In the genomic region with DNA sequence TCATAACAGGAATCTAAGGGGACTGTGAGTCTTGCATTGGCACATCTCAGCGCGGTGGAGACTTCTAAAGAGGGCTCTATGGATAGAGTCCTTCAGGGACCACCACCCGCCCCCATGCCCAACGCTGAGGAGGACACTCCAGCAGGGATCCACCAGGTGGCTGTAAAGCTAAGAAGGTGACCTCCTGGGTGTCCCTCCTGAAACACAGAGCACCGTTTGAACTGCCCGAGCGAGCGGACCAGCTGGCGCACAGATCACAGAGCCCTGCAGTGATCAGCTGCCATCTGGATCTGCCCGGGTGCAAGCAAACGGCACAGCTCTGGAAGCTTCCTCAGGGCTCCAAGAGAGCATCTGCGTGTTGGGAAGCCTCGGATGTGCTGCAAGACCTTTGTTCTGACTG, we compare ENCODE assay signal across 10 cellular contexts. TPM values are rescaled to one million over a fixed set of nuclear protein-coding genes. Genes with fewer than 3 reads are reported as not detected.
A peak's percentile ranks its signal among the peaks of the same experiment; 100 is the strongest.
DNase-seq lines count a peak whose midpoint lies in the region; ATAC-seq, FAIRE-seq and TF ChIP-seq lines count a peak whose summit lies in the region.
"Had no signal": no experiment of that assay in that cellular context is flagged by ENCODE, and none has a peak within 500 bp of the region (broad histone marks: within the 10 kb centered on the region; RNA-seq: fewer than 3 reads in every experiment).

No MANE protein-coding gene starts in this region.

- no peak for DNase-seq in HepG2 (ENCODE audit: low spot score)
- DNase-seq in right lobe of liver, result no peak
- no peak for DNase-seq in mesenchymal stem cell
- no peak for DNase-seq in aorta
- DNase-seq in NCI-H187 treated with DMSO at 0.1 percent for 48 hours (lab: John Stamatoyannopoulos, UW), result no peak
- no peak for DNase-seq in activated T-cell treated with anti-CD3 and anti-CD28 coated beads for 4 hours
- DNase-seq in NCI-H2227 treated with DMSO at 0.1 percent for 48 hours (lab: John Stamatoyannopoulos, UW), result no peak
- DNase-seq: H9, NCI-H526 treated with DMSO at 0.1 percent for 48 hours had no signal

- intact Hi-C loops in HepG2 (cut with micrococcal nuclease; ENCODE audit: unreplicated experiment) (no loop called here), right lobe of liver (cut with DNase I) (no loop called here), aorta (cut with DNase I) (no loop called here)

- no peak overlapping the region for H3K4me3 Mint-ChIP-seq in brain
- H3K4me3 Mint-ChIP-seq: H9 had no signal

- peaks cover 66% of the 10 kb centered on the region for H3K4me1 Mint-ChIP-seq in brain

- TF ChIP-seq POLR2A in HepG2 (IDR thresholded peaks at IDR 0.05; ENCODE audit: insufficient read depth in 1 of 2, low read depth in 2 of 2, low read length in 2 of 2) (no peak), right lobe of liver (IDR thresholded peaks at IDR 0.05) (no peak)

- no peak for FAIRE-seq in HepG2 (lab: Jason Lieb, UNC)

- ATAC-seq in HepG2 (peak; percentile 84), right lobe of liver (no peak), aorta (ENCODE audit: low FRiP score) (peak; percentile 27)

- H2AFZ ChIP-seq in HepG2 (ENCODE audit: low read length) (no peak overlapping the region), mesenchymal stem cell (ENCODE audit: low read depth, low read length) (no peak overlapping the region)

- peak overlapping the region; percentile 32 for H2AK5ac ChIP-seq in mesenchymal stem cell (ENCODE audit: low read length, severe bottlenecking)

- H3K9ac ChIP-seq in HepG2 (ENCODE audit: insufficient read depth, low read depth, low read length) (no peak overlapping the region), mesenchymal stem cell (ENCODE audit: low read length) (peak overlapping the region; percentile 75)

- H3K4me2 ChIP-seq in HepG2 (ENCODE audit: low read depth, low read length) (no peak overlapping the region), mesenchymal stem cell (ENCODE audit: low read length, poor library complexity, severe bottlenecking) (no peak overlapping the region)

- H4K91ac ChIP-seq in mesenchymal stem cell (ENCODE audit: low read length), result peak overlapping the region; percentile 58

- TF ChIP-seq RAD21 in HepG2 (CRISPR knock-in tag; IDR thresholded peaks at IDR 0.05), result no peak

- H3K27ac Mint-ChIP-seq in brain, result peak overlapping the region in 3 of 5 experiments; percentile 14 to 92 (median 90)
- H3K27ac Mint-ChIP-seq: H9 had no signal

- no peaks in the 10 kb centered on the region for H4K20me1 ChIP-seq in HepG2 (ENCODE audit: insufficient read depth, low read length)

- H3K9me3 ChIP-seq in HepG2 (ENCODE audit: low read length) (no peaks in the 10 kb centered on the region), right lobe of liver (no peaks in the 10 kb centered on the region), mesenchymal stem cell (ENCODE audit: control insufficient read depth, low read length) (no peaks in the 10 kb centered on the region), aorta (ENCODE audit: control insufficient read depth, low read length) (no peaks in the 10 kb centered on the region)

- peak overlapping the region; percentile 74 for H2BK120ac ChIP-seq in mesenchymal stem cell (ENCODE audit: low read depth, low read length)

- no peaks in the 10 kb centered on the region for H3K79me1 ChIP-seq in mesenchymal stem cell (replicated peaks; ENCODE audit: low read length, poor library complexity, severe bottlenecking)

- peak overlapping the region; percentile 10 for H4K8ac ChIP-seq in mesenchymal stem cell (ENCODE audit: low read length)

- CTCF ChIA-PET in HepG2 (lab: Yijun Ruan, JAX; ENCODE audit: low intra/inter-chr PET ratio, low total read pairs), result no interaction called here

- H3K23ac ChIP-seq in mesenchymal stem cell (ENCODE audit: low read length in 2 of 2), result peak overlapping the region in 1 of 2 experiments; percentile 3

- H3K14ac ChIP-seq in mesenchymal stem cell (ENCODE audit: low read length in 2 of 2), result no peak overlapping the region

- H3K4ac ChIP-seq in mesenchymal stem cell (ENCODE audit: low read depth in 1 of 2, low read length in 2 of 2), result peak overlapping the region; percentile 88 to 96

- in situ Hi-C loops in HepG2 (cut with HindIII; ENCODE audit: extremely low pct_ligation_motif_present, low pct_unique_long_range_greater_than_20kb), result no loop called here

- peaks cover 10% of the 10 kb centered on the region; the same call in 1 of the 2 replicates for H3K4me1 ChIP-seq in HepG2 (ENCODE audit: insufficient read depth, low read length)
- no peaks in the 10 kb centered on the region for H3K4me1 ChIP-seq in right lobe of liver
- peaks cover 25% of the 10 kb centered on the region for H3K4me1 ChIP-seq in mesenchymal stem cell (ENCODE audit: control insufficient read depth, insufficient read depth, low read depth, low read length)
- H3K4me1 ChIP-seq in aorta (ENCODE audit: control insufficient read depth in 1 of 2, insufficient read depth in 2 of 2, low read length in 2 of 2), result peaks cover 0 to 2% of the 10 kb centered on the region in 2 donors

- H3K27ac ChIP-seq in HepG2 (ENCODE audit: extremely low read length, insufficient read depth, low read length), result no peak overlapping the region
- H3K27ac ChIP-seq in right lobe of liver, result peak overlapping the region in 1 of 3 donors; percentile 20
- H3K27ac ChIP-seq in mesenchymal stem cell (ENCODE audit: low read length, poor library complexity, severe bottlenecking), result peak overlapping the region; percentile 83
- H3K27ac ChIP-seq in aorta (ENCODE audit: low read depth in 1 of 2, low read length in 2 of 2), result peak overlapping the region in 1 of 2 donors; percentile 56

- POLR2A ChIA-PET in HepG2 (lab: Yijun Ruan, JAX), result no interaction called here

- peak overlapping the region; percentile 71 for H2BK5ac ChIP-seq in mesenchymal stem cell (ENCODE audit: low read depth, low read length, poor library complexity, severe bottlenecking)

- peaks cover 5% of the 10 kb centered on the region for H3K27me3 Mint-ChIP-seq in brain

- BruUV-seq in HepG2 (replicated peaks; lab: Mats Ljungman, UMichigan), result no TSS peak

- H3K18ac ChIP-seq in mesenchymal stem cell (ENCODE audit: low read depth in 1 of 2, low read length in 2 of 2), result peak overlapping the region; percentile 86 to 97

- H3K36me3 ChIP-seq in HepG2 (replicated peaks in 1 of 2; ENCODE audit: control insufficient read depth in 1 of 2, insufficient read depth in 2 of 2, low read length in 2 of 2), result no peaks in the 10 kb centered on the region
- no peaks in the 10 kb centered on the region for H3K36me3 ChIP-seq in right lobe of liver
- no peaks in the 10 kb centered on the region for H3K36me3 ChIP-seq in mesenchymal stem cell (ENCODE audit: control insufficient read depth in 1 of 2, insufficient read depth in 2 of 2, low read depth in 1 of 2, low read length in 2 of 2)
- no peaks in the 10 kb centered on the region for H3K36me3 ChIP-seq in aorta (ENCODE audit: control insufficient read depth in 1 of 2, insufficient read depth in 2 of 2, low read length in 1 of 2)

- TF ChIP-seq CTCF in HepG2 (CRISPR knock-in tag; IDR thresholded peaks at IDR 0.05) (peak; percentile 38), right lobe of liver (IDR thresholded peaks at IDR 0.05) (no peak), brain (conservative IDR thresholded peaks at IDR 0.05) (no peak)

- H3K9me3 Mint-ChIP-seq in brain, result peaks cover 0 to 3% (median 0%) of the 10 kb centered on the region in 5 experiments
- H3K9me3 Mint-ChIP-seq: H9 had no signal

- H3K4me3 ChIP-seq in HepG2 (replicated peaks in 1 of 3; ENCODE audit: insufficient read depth in 1 of 3, low read depth in 2 of 3, low read length in 3 of 3) (no peak overlapping the region), right lobe of liver (no peak overlapping the region), mesenchymal stem cell (ENCODE audit: insufficient read depth in 1 of 2, low read depth in 1 of 2, low read length in 2 of 2) (no peak overlapping the region), aorta (ENCODE audit: low read length in 2 of 2) (no peak overlapping the region)

- peak overlapping the region; percentile 85 for H2BK15ac ChIP-seq in mesenchymal stem cell (ENCODE audit: low read depth, poor library complexity, severe bottlenecking)

- 43% methylated on average over 8 of the region's 13 CpGs for WGBS in HepG2 (ENCODE audit: low lambda C conversion rate)
- 100% methylated on average over 2 of the region's 13 CpGs for WGBS in right lobe of liver (ENCODE audit: insufficient coverage, low coverage, low lambda C conversion rate, missing lambda C conversion rate)
- WGBS in mesenchymal stem cell, result 94% methylated on average over 11 of the region's 13 CpGs
- WGBS in aorta, 2 donors, result 87 to 91% methylated on average over 13 of the region's 13 CpGs

- peaks cover 2 to 13% of the 10 kb centered on the region in 2 experiments; a peak in 1 of 5 replicates for H3K27me3 ChIP-seq in HepG2 (ENCODE audit: control insufficient read depth in 1 of 2, insufficient read depth in 2 of 2, low read length in 2 of 2)
- H3K27me3 ChIP-seq in right lobe of liver, result no peaks in the 10 kb centered on the region
- H3K27me3 ChIP-seq in mesenchymal stem cell (ENCODE audit: control insufficient read depth in 1 of 2, insufficient read depth in 1 of 2, low read length in 2 of 2), result no peaks in the 10 kb centered on the region
- no peaks in the 10 kb centered on the region for H3K27me3 ChIP-seq in aorta (ENCODE audit: control insufficient read depth in 1 of 2, insufficient read depth in 2 of 2, low read length in 1 of 2)

- peak overlapping the region; percentile 97 to 99 for H2BK12ac ChIP-seq in mesenchymal stem cell (ENCODE audit: low read length in 2 of 2)

- TF ChIP-seq EP300 in HepG2 (IDR thresholded peaks at IDR 0.05; ENCODE audit: low read depth in 2 of 2, low read length in 2 of 2), result no peak
- no peak for TF ChIP-seq EP300 in HepG2 (CRISPR knock-in tag; IDR thresholded peaks at IDR 0.05; ENCODE audit: borderline replicate concordance)

- no peaks in the 10 kb centered on the region for H3K79me2 ChIP-seq in HepG2 (ENCODE audit: insufficient read depth, low read length)

- no peaks in the 10 kb centered on the region for H3K36me3 Mint-ChIP-seq in brain

RNA-seq across cellular contexts. Expression of gene LYST, which starts 51.3 kb away (rescaled TPM):
- total RNA-seq in HepG2 (2016; rRNA removed; fragmentation: Illumina TruSeq; extraction: Trizol), result 2.5 and 2.7 TPM in 2 replicates
- 2.5 and 2.8 TPM in 2 replicates for total RNA-seq in HepG2 (2016; cell fraction: cytosol; rRNA removed; fragmentation: Illumina TruSeq; extraction: Trizol; ENCODE audit: low read depth)
- total RNA-seq in HepG2 (2016; cell fraction: insoluble cytoplasmic fraction; rRNA removed; fragmentation: Illumina TruSeq; extraction: Trizol), result 2.8 and 3.0 TPM in 2 replicates
- total RNA-seq in HepG2 (2016; cell fraction: membrane; rRNA removed; fragmentation: Illumina TruSeq; extraction: Trizol), result 1.3 and 1.6 TPM in 2 replicates
- 5.8 and 6.4 TPM in 2 replicates for total RNA-seq in HepG2 (2016; cell fraction: nucleus; rRNA removed; fragmentation: Illumina TruSeq; extraction: Trizol)
- 0.91 and 1.3 TPM in 2 replicates for polyA plus RNA-seq in HepG2 (2011; rRNA removed)
- polyA plus RNA-seq in HepG2 (2011; cell fraction: cytosol; rRNA removed), result 0.55 and 1.0 TPM in 2 replicates
- polyA plus RNA-seq in HepG2 (2011; cell fraction: nucleus; rRNA removed), result 1.5 and 1.6 TPM in 2 replicates
- polyA plus RNA-seq in HepG2 (2012), result 0.80 and 0.81 TPM in 2 replicates
- polyA plus RNA-seq in HepG2 (2016; cell fraction: cytosol; fragmentation: Illumina TruSeq; extraction: Trizol; ENCODE audit: low read depth), result 2.1 and 2.9 TPM in 2 replicates
- polyA plus RNA-seq in HepG2 (2016; cell fraction: insoluble cytoplasmic fraction; fragmentation: Illumina TruSeq; extraction: Trizol; ENCODE audit: low read depth), result 2.1 and 2.2 TPM in 2 replicates
- 1.7 and 1.8 TPM in 2 replicates for polyA plus RNA-seq in HepG2 (2016; cell fraction: membrane; fragmentation: Illumina TruSeq; extraction: Trizol; ENCODE audit: low read depth)
- polyA plus RNA-seq in HepG2 (2016; cell fraction: nucleus; fragmentation: Illumina TruSeq; extraction: Trizol; ENCODE audit: insufficient read depth, low read depth), result 3.3 and 5.1 TPM in 2 replicates
- polyA minus RNA-seq in HepG2 (2011; rRNA and poly(A)+ RNA removed; ENCODE audit: low replicate concordance), result 1.4 and 4.8 TPM in 2 replicates
- 2.0 and 2.5 TPM in 2 replicates for polyA minus RNA-seq in HepG2 (2011; cell fraction: cytosol; rRNA and poly(A)+ RNA removed)
- polyA minus RNA-seq in HepG2 (2011; cell fraction: nucleus; rRNA and poly(A)+ RNA removed), result 7.7 and 8.7 TPM in 2 replicates
- 10 to 100 TPM in 5 of 6 experiments, 1 to 10 TPM in 1; 9.0 to 16.6 (median 12.5) TPM for total RNA-seq in right lobe of liver
- 2.2 TPM for polyA plus RNA-seq in brain (ENCODE audit: insufficient read depth, low read depth, low replicate concordance)
- 4.3 TPM for polyA plus RNA-seq in mesenchymal stem cell (2013, experiment 1 of 2)
- polyA plus RNA-seq in mesenchymal stem cell (2013, experiment 2 of 2), result 5.7 TPM
- 10 to 100 TPM; 40.0 to 63.3 TPM for total RNA-seq in aorta
- polyA plus RNA-seq in aorta, result 10 to 100 TPM in 1 of 2 donors, 1 to 10 TPM in 1; 4.1 to 13.6 TPM

Comparison
In these comparisons a context has a peak if more than half of its experiments do, and no peak if none do; other contexts are left out.
1. ATAC-seq: peak in HepG2 (single experiment) and aorta (single experiment); none in right lobe of liver (0 of 4).